Comparison of ENCODE assay signal across 12 cellular contexts in the genomic region with DNA sequence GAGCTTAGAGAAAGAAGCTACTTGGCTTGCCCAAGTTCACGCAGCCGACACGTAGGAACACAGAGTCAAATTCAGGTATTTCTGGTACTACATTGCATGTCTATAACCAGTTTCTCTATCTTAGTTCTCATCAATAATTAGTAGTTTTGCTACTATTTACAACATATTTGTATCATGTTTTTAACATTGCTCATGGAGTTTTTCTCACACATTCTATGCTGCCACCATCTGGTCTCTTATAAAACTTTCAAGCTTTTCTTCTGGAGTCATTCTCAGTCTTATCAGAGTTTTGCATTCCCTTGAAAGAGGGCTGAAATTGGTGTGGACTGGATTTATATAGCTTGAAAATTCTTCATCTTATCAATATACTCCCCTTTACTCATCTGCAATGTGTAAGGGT.
DNase-seq lines count a peak whose midpoint lies in the region; ATAC-seq and TF ChIP-seq lines count a peak whose summit lies in the region.
"Had no signal": no experiment of that assay in that cellular context is flagged by ENCODE, and none has a peak within 500 bp of the region (broad histone marks: within the 10 kb centered on the region; RNA-seq: fewer than 3 reads in every experiment).

No MANE protein-coding gene starts in this region.

- POLR2A ChIA-PET in AG04449 (lab: Yijun Ruan, JAX) = no interaction called here

- 77 to 85% (median 80%) methylated on average over 3 of the region's 3 CpGs for WGBS in adrenal gland, 4 donors
- 74% methylated on average over 3 of the region's 3 CpGs for WGBS in prostate gland

- no peak overlapping the region for H3K27ac ChIP-seq in adrenal gland
- H3K27ac ChIP-seq in prostate gland = no peak overlapping the region

- H3K4me1 ChIP-seq in adrenal gland (replicated peaks in 1 of 2) (peaks cover 4 to 9% of the 10 kb centered on the region in 2 donors), prostate gland (replicated peaks) (no peaks in the 10 kb centered on the region)

- H3K9me3 ChIP-seq in adrenal gland (replicated peaks in 1 of 3) (no peaks in the 10 kb centered on the region), prostate gland (no peaks in the 10 kb centered on the region)

- H3K36me3 ChIP-seq in adrenal gland (replicated peaks in 1 of 2) (no peaks in the 10 kb centered on the region), prostate gland (no peaks in the 10 kb centered on the region)

- H3K27me3 ChIP-seq in adrenal gland (no peaks in the 10 kb centered on the region), prostate gland (replicated peaks; ENCODE audit: insufficient read depth) (no peaks in the 10 kb centered on the region)

- TF ChIP-seq CTCF in AG04449 (IDR thresholded peaks at IDR 0.05; ENCODE audit: insufficient read depth, low read length, missing control alignments) (peak; percentile 9), adrenal gland (IDR thresholded peaks at IDR 0.05) (peak; percentile 23 to 49 (median 39)), prostate gland (IDR thresholded peaks at IDR 0.05) (no peak)

- intact Hi-C loops in adrenal gland (cut with DNase I) = no loop called here
- intact Hi-C loops in prostate gland (cut with DNase I) = no loop called here

- ATAC-seq in GM18868 (IDR thresholded peaks at IDR 0.05; ENCODE audit: unreplicated experiment) = no peak
- ATAC-seq in GM21447 (IDR thresholded peaks at IDR 0.05; ENCODE audit: unreplicated experiment) = no peak

- H3K4me3 ChIP-seq in AG04449 (ENCODE audit: low read depth, low read length) (no peak overlapping the region), adrenal gland (no peak overlapping the region), prostate gland (no peak overlapping the region)

- CTCF ChIA-PET in AG04449 (lab: Yijun Ruan, JAX) = interaction anchor here (0.7 to 3.2 kb wide), 27 partner anchors 9 to 777 kb away, joined by 3 to 21 read pairs (median 4); no protein-coding TSS in a partner anchor

- TF ChIP-seq RAD21 in Ishikawa (IDR thresholded peaks at IDR 0.05; ENCODE audit: low read depth) = peak; percentile 31; the same call in 1 of the 2 replicates

- DNase-seq in AG04449 (ENCODE audit: low read depth, low spot score) (no peak), adrenal gland (no peak), kidney glomerular epithelial cell (lab: John Stamatoyannopoulos, UW) (peak; percentile 15), OCI-M2 (lab: John Stamatoyannopoulos, UW; ENCODE audit: unreplicated experiment) (no peak), prostate gland (ENCODE audit: low spot score) (no peak)
- DNase-seq: activated effector memory CD4-positive, alpha-beta T cell treated with Interleukin-2 at 50 U/mL for 16 hours; DMS153; SHP77; substantia nigra had no signal

- TF ChIP-seq POLR2A in adrenal gland (IDR thresholded peaks at IDR 0.05) (no peak), prostate gland (IDR thresholded peaks at IDR 0.05) (no peak)

- TF ChIP-seq EP300 in Ishikawa (IDR thresholded peaks at IDR 0.05; ENCODE audit: borderline replicate concordance) = no peak

TF ChIP-seq in Ishikawa, 13 proteins besides CTCF, POLR2A, EP300 and RAD21:
- TF ChIP-seq TCF12 (IDR thresholded peaks at IDR 0.05; ENCODE audit: low read depth) (no peak), MAX (IDR thresholded peaks at IDR 0.05) (no peak), ZBTB7A (IDR thresholded peaks at IDR 0.05; ENCODE audit: low read depth) (no peak), EGR1 (IDR thresholded peaks at IDR 0.05) (no peak), CEBPB (IDR thresholded peaks at IDR 0.05) (no peak), NFIC (IDR thresholded peaks at IDR 0.05) (no peak), CREB1 (IDR thresholded peaks at IDR 0.05; ENCODE audit: low read depth) (no peak), TEAD4 (IDR thresholded peaks at IDR 0.05) (no peak), FOXM1 (IDR thresholded peaks at IDR 0.05; ENCODE audit: borderline replicate concordance, low read depth) (no peak)
- TF ChIP-seq, protein P1, sequence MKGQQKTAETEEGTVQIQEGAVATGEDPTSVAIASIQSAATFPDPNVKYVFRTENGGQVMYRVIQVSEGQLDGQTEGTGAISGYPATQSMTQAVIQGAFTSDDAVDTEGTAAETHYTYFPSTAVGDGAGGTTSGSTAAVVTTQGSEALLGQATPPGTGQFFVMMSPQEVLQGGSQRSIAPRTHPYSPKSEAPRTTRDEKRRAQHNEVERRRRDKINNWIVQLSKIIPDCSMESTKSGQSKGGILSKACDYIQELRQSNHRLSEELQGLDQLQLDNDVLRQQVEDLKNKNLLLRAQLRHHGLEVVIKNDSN (IDR thresholded peaks at IDR 0.05) = no peak

Comparison
In these comparisons a context has a peak if more than half of its experiments do, and no peak if none do; other contexts are left out.
1. CTCF ChIP-seq: peak in AG04449 (single experiment) and adrenal gland (6 of 6); none in prostate gland (0 of 4).